In the genomic region with DNA sequence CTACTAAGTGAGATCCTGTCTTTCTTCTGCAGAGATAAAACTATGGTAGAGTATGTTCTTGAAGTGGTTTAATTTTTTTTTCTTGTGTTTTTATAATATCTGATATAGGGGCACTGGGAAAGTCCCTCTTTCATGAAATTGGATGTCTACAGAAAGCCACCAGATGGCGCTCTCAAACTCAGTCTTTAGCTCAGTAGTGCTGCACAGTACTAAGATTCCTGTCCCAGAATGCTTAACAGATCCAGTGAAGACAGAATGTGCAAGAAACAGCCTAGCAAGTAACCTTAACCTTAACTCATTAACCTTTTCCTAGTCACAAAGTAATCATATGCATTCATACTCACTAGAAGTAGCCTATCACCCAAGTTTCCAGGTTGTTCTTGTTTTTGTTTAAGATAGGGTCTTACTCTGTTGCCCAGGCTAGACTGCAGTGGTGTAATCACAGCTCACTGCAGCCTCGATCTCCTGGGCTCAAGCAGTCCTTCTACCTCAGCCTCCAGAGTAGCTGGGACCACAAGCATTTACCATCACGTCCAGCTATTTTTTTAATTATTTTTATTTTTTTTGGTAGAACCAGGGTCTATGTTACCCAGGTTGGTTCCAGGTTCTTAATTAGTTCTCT, we compare ENCODE assay signal across 8 cellular contexts. TPM values are rescaled to one million over a fixed set of nuclear protein-coding genes. Genes with fewer than 3 reads are reported as not detected.
DNase-seq lines count a peak whose midpoint lies in the region; ATAC-seq, FAIRE-seq and TF ChIP-seq lines count a peak whose summit lies in the region.

No MANE protein-coding gene starts in this region.

- peaks cover 8% of the 10 kb centered on the region for H3K36me3 Mint-ChIP-seq in CD4-positive, CD25-positive, alpha-beta regulatory T cell

- no peak overlapping the region for H2AK5ac ChIP-seq in trophoblast cell (ENCODE audit: low read length)

- peak; percentile 88 for TF ChIP-seq CTCF in Loucy (conservative IDR thresholded peaks at IDR 0.05; ENCODE audit: low read length)

- H3K9me3 ChIP-seq in CD4-positive, CD25-positive, alpha-beta regulatory T cell (ENCODE audit: control insufficient read depth in 2 of 2, low read length in 2 of 2) = no peaks in the 10 kb centered on the region
- no peaks in the 10 kb centered on the region for H3K9me3 ChIP-seq in Loucy (ENCODE audit: insufficient read depth, low read depth, low read length)
- H3K9me3 ChIP-seq in SJCRH30 (replicated peaks) = no peaks in the 10 kb centered on the region
- no peaks in the 10 kb centered on the region for H3K9me3 ChIP-seq in trophoblast cell (ENCODE audit: insufficient read depth, low read depth, low read length)

- ATAC-seq in CD4-positive, CD25-positive, alpha-beta regulatory T cell (ENCODE audit: low read depth in 2 of 2) = peak; percentile 89 to 93
- peak; percentile 66 for ATAC-seq in GM19351 (IDR thresholded peaks at IDR 0.05; ENCODE audit: unreplicated experiment)

- H4K20me1 ChIP-seq in Loucy (ENCODE audit: insufficient read depth, low read length, poor library complexity, severe bottlenecking) = no peaks in the 10 kb centered on the region

- H2BK5ac ChIP-seq in trophoblast cell (ENCODE audit: low read depth, low read length, poor library complexity) = no peak overlapping the region

- peak; percentile 59 to 85 (median 76) for DNase-seq in CD4-positive, CD25-positive, alpha-beta regulatory T cell
- DNase-seq in SJCRH30 (peak; percentile 44 to 82), frontal cortex (ENCODE audit: low spot score in 2 of 2) (peak; percentile 22 to 41), trophoblast cell (peak; percentile 73 to 91), ureter (ENCODE audit: low spot score) (peak; percentile 52)
- DNase-seq in activated effector memory CD4-positive, alpha-beta T cell treated with anti-CD3 and anti-CD28 coated beads, Interleukin-2, amount 50 U/mL, for 16 hours = peak; percentile 85

- no peak overlapping the region for H3K14ac ChIP-seq in trophoblast cell (ENCODE audit: low read length)

- H3K79me1 ChIP-seq in trophoblast cell (ENCODE audit: low read length) = no peaks in the 10 kb centered on the region

- H2AFZ ChIP-seq in Loucy (ENCODE audit: low read length) (no peak overlapping the region), trophoblast cell (ENCODE audit: insufficient read depth, low read length, poor library complexity) (no peak overlapping the region)

- no peaks in the 10 kb centered on the region for H3K27me3 ChIP-seq in CD4-positive, CD25-positive, alpha-beta regulatory T cell (ENCODE audit: control insufficient read depth, insufficient read depth, low read length)
- H3K27me3 ChIP-seq in Loucy (ENCODE audit: insufficient read depth, low read length, poor library complexity, severe bottlenecking) (no peaks in the 10 kb centered on the region), SJCRH30 (no peaks in the 10 kb centered on the region), trophoblast cell (ENCODE audit: insufficient read depth, low read length) (no peaks in the 10 kb centered on the region)

- H3F3A ChIP-seq in Loucy (ENCODE audit: low read depth) = no peaks in the 10 kb centered on the region

- peaks cover 5% of the 10 kb centered on the region for H3K4me1 ChIP-seq in CD4-positive, CD25-positive, alpha-beta regulatory T cell (ENCODE audit: control insufficient read depth, insufficient read depth, low read length, poor library complexity, severe bottlenecking)
- H3K4me1 ChIP-seq in Loucy (ENCODE audit: insufficient read depth, low read length, poor library complexity, severe bottlenecking) (no peaks in the 10 kb centered on the region), SJCRH30 (no peaks in the 10 kb centered on the region), trophoblast cell (ENCODE audit: control insufficient read depth in 1 of 2, insufficient read depth in 2 of 2, low read length in 2 of 2) (no peaks in the 10 kb centered on the region)

- H3K9me3 Mint-ChIP-seq in CD4-positive, CD25-positive, alpha-beta regulatory T cell = no peaks in the 10 kb centered on the region

- H3K4me2 ChIP-seq in Loucy (ENCODE audit: low read depth, low read length, poor library complexity, severe bottlenecking) (no peak overlapping the region), trophoblast cell (ENCODE audit: low read length) (no peak overlapping the region)

- peaks cover 6 to 10% (median 8%) of the 10 kb centered on the region in 4 donors for H3K4me1 Mint-ChIP-seq in CD4-positive, CD25-positive, alpha-beta regulatory T cell

- FAIRE-seq in frontal cortex (lab: Jason Lieb, UNC) = peak; percentile 88

- H3K23ac ChIP-seq in trophoblast cell (ENCODE audit: low read length) = no peak overlapping the region

- H2BK12ac ChIP-seq in trophoblast cell (ENCODE audit: low read length) = no peak overlapping the region

- peak overlapping the region in 1 of 4 donors; percentile 2 for H3K4me3 Mint-ChIP-seq in CD4-positive, CD25-positive, alpha-beta regulatory T cell

- H3K27me3 Mint-ChIP-seq in CD4-positive, CD25-positive, alpha-beta regulatory T cell = no peaks in the 10 kb centered on the region

- no peak overlapping the region for H3K4ac ChIP-seq in trophoblast cell (ENCODE audit: low read depth, low read length)

- H4K12ac ChIP-seq in trophoblast cell (ENCODE audit: low read depth, low read length) = no peak overlapping the region

- H3K9me2 ChIP-seq in Loucy (replicated peaks; ENCODE audit: low read depth, low read length) = no peaks in the 10 kb centered on the region

- H3K4me3 ChIP-seq in CD4-positive, CD25-positive, alpha-beta regulatory T cell (ENCODE audit: low read depth, low read length) = no peak overlapping the region
- H3K4me3 ChIP-seq in Loucy (ENCODE audit: low read length, poor library complexity, severe bottlenecking) = no peak overlapping the region
- H3K4me3 ChIP-seq in SJCRH30 = no peak overlapping the region
- H3K4me3 ChIP-seq in trophoblast cell (ENCODE audit: low read depth, low read length) = no peak overlapping the region

- no peaks in the 10 kb centered on the region for H3K79me2 ChIP-seq in Loucy (ENCODE audit: insufficient read depth, low read length)
- no peaks in the 10 kb centered on the region for H3K79me2 ChIP-seq in trophoblast cell (ENCODE audit: control insufficient read depth, insufficient read depth, low read length, poor library complexity)

- H3K27ac Mint-ChIP-seq in CD4-positive, CD25-positive, alpha-beta regulatory T cell = peak overlapping the region in 2 of 3 donors; percentile 53 to 77

- H4K8ac ChIP-seq in trophoblast cell (ENCODE audit: low read depth, low read length) = no peak overlapping the region

- no peak overlapping the region for H3K27ac ChIP-seq in CD4-positive, CD25-positive, alpha-beta regulatory T cell (ENCODE audit: insufficient read depth, low read length, poor library complexity, severe bottlenecking)
- H3K27ac ChIP-seq in SJCRH30 (no peak overlapping the region), trophoblast cell (ENCODE audit: low read depth, low read length) (no peak overlapping the region)

- H3K36me3 ChIP-seq in CD4-positive, CD25-positive, alpha-beta regulatory T cell (ENCODE audit: control insufficient read depth, insufficient read depth, low read length) = peaks cover 12% of the 10 kb centered on the region
- H3K36me3 ChIP-seq in Loucy (ENCODE audit: insufficient read depth, low read length) (peaks cover 34% of the 10 kb centered on the region), SJCRH30 (peaks cover 5% of the 10 kb centered on the region; the same call in 1 of the 2 replicates), trophoblast cell (ENCODE audit: control insufficient read depth in 1 of 2, insufficient read depth in 2 of 2, low read length in 2 of 2) (peaks cover 0 to 3% of the 10 kb centered on the region in 2 experiments)

- H3K18ac ChIP-seq in trophoblast cell (ENCODE audit: low read length) = no peak overlapping the region

- H2BK120ac ChIP-seq in trophoblast cell (ENCODE audit: insufficient read depth, low read length, poor library complexity) = no peak overlapping the region

- no CpG with 5 or more reads among the region's 3 CpGs for WGBS in trophoblast cell (ENCODE audit: extremely low coverage, insufficient coverage, insufficient read length)

- no peak overlapping the region for H3K9ac ChIP-seq in Loucy (ENCODE audit: low read depth, low read length, poor library complexity, severe bottlenecking)
- no peak overlapping the region for H3K9ac ChIP-seq in trophoblast cell (ENCODE audit: low read length)

- no peak overlapping the region for H4K91ac ChIP-seq in trophoblast cell (ENCODE audit: low read depth, low read length)

RNA-seq across cellular contexts. Expression of a gene that starts 56.7 kb away (rescaled TPM):
- 38.1 TPM for total RNA-seq in CD4-positive, CD25-positive, alpha-beta regulatory T cell
- polyA plus RNA-seq in CD4-positive, CD25-positive, alpha-beta regulatory T cell = 10 to 100 TPM; 17.0 to 29.9 (median 25.6) TPM
- 21.5 and 24.8 TPM in 2 replicates for total RNA-seq in SJCRH30 (2014; rRNA removed; shearing (Covaris generic))
- total RNA-seq in frontal cortex (15.9 TPM), ureter (55.2 TPM)
- polyA plus RNA-seq in trophoblast cell (2013) = 13.3 and 13.9 TPM in 2 replicates

Comparison
In these comparisons a context has a peak if more than half of its experiments do, and no peak if none do; other contexts are left out.
1. DNase-seq: peak in every context shown above with its lines; median percentile 85 in activated effector memory CD4-positive, alpha-beta T cell treated with anti-CD3 and anti-CD28 coated beads, Interleukin-2, amount 50 U/mL, for 16 hours; 82 in trophoblast cell; 76 in CD4-positive, CD25-positive, alpha-beta regulatory T cell; 63 in SJCRH30; 52 in ureter; 32 in frontal cortex.